ENCODE assay signal across 12 cellular contexts in genomic region chr2:71465961-71466300, GRCh38. TPM values are rescaled to one million over a fixed set of nuclear protein-coding genes. Genes with fewer than 3 reads are reported as not detected.
A peak's percentile ranks its signal among the peaks of the same experiment; 100 is the strongest.
DNase-seq lines count a peak whose midpoint lies in the region; ATAC-seq, FAIRE-seq and TF ChIP-seq lines count a peak whose summit lies in the region.
"Had no signal": no experiment of that assay in that cellular context is flagged by ENCODE, and none has a peak within 500 bp of the region (broad histone marks: within the 10 kb centered on the region; RNA-seq: fewer than 3 reads in every experiment).

No MANE protein-coding gene starts in this region.

- H3K9me3 ChIP-seq in H9 (ENCODE audit: control insufficient read depth, low read depth, low read length) (no peaks in the 10 kb centered on the region), HepG2 (ENCODE audit: low read length) (no peaks in the 10 kb centered on the region), skeletal muscle tissue (ENCODE audit: control insufficient read depth in 3 of 3, low read length in 3 of 3) (no peaks in the 10 kb centered on the region)

- H3K79me2 ChIP-seq in H9 (ENCODE audit: insufficient read depth, low read length) (no peaks in the 10 kb centered on the region), HepG2 (ENCODE audit: insufficient read depth, low read length) (no peaks in the 10 kb centered on the region)

- no peak overlapping the region for H3T11ph ChIP-seq in H9 (ENCODE audit: low read length)

- intact Hi-C loops in HepG2 (cut with micrococcal nuclease; ENCODE audit: unreplicated experiment): no loop called here

- in situ Hi-C loops in HepG2 (cut with HindIII; ENCODE audit: extremely low pct_ligation_motif_present, low pct_unique_long_range_greater_than_20kb): no loop called here

- no CpG with 5 or more reads among the region's 23 CpGs for WGBS in H9 (ENCODE audit: extremely low coverage, insufficient read length, low lambda C conversion rate)
- WGBS in HepG2 (ENCODE audit: low lambda C conversion rate): 82% methylated on average over 23 of the region's 23 CpGs

- peaks cover 14 to 18% of the 10 kb centered on the region in 2 experiments for H3K4me1 Mint-ChIP-seq in H9
- H3K4me1 Mint-ChIP-seq: mesothelial cell of epicardium had no signal

- no peak overlapping the region for H3K14ac ChIP-seq in H9 (ENCODE audit: insufficient read depth, low read length)

- H3K9me3 Mint-ChIP-seq in H9: no peaks in the 10 kb centered on the region
- H3K9me3 Mint-ChIP-seq: mesothelial cell of epicardium had no signal

- no peak overlapping the region for H4K5ac ChIP-seq in H9 (ENCODE audit: insufficient read length, low read depth, low read length)

- H3K23ac ChIP-seq in H9 (ENCODE audit: insufficient read length, low read depth, low read length): no peak overlapping the region

- FAIRE-seq in HepG2 (lab: Jason Lieb, UNC): no peak
- FAIRE-seq: GM18507 had no signal

- no peaks in the 10 kb centered on the region for H3K36me3 Mint-ChIP-seq in H9 (ENCODE audit: insufficient read depth in 1 of 3, low read depth in 3 of 3)
- H3K36me3 Mint-ChIP-seq: mesothelial cell of epicardium had no signal

- no peak overlapping the region for H3K18ac ChIP-seq in H9 (ENCODE audit: insufficient read length, low read depth, low read length)

- ATAC-seq in HepG2: no peak

- peaks cover 39% of the 10 kb centered on the region for H3K27me3 Mint-ChIP-seq in H9 (ENCODE audit: low read depth)

- H3K79me1 ChIP-seq in H9 (ENCODE audit: insufficient read depth, low read depth, low read length, poor library complexity, severe bottlenecking): no peaks in the 10 kb centered on the region

- CTCF ChIA-PET in HepG2 (lab: Yijun Ruan, JAX; ENCODE audit: low intra/inter-chr PET ratio, low total read pairs): no interaction called here

- H3K27me3 ChIP-seq in H9 (ENCODE audit: insufficient read depth, low read length) (peaks cover 61% of the 10 kb centered on the region), HepG2 (ENCODE audit: control insufficient read depth in 1 of 2, insufficient read depth in 2 of 2, low read length in 2 of 2) (peaks cover 8 to 60% of the 10 kb centered on the region in 2 experiments), skeletal muscle tissue (ENCODE audit: control insufficient read depth in 3 of 3, insufficient read depth in 3 of 3, low read length in 3 of 3) (peaks cover 0 to 3% (median 0%) of the 10 kb centered on the region in 3 donors)

- no peak overlapping the region for H3K27ac Mint-ChIP-seq in H9
- H3K27ac Mint-ChIP-seq: mesothelial cell of epicardium had no signal

- H2BK20ac ChIP-seq in H9 (ENCODE audit: low read depth, low read length, poor library complexity, severe bottlenecking): no peak overlapping the region

- TF ChIP-seq EP300 in HepG2 (IDR thresholded peaks at IDR 0.05; ENCODE audit: low read depth in 2 of 2, low read length in 2 of 2) (no peak), HepG2 (CRISPR knock-in tag; IDR thresholded peaks at IDR 0.05; ENCODE audit: borderline replicate concordance) (no peak)

- H3K56ac ChIP-seq in H9 (ENCODE audit: insufficient read length, low read depth, low read length): no peak overlapping the region

- no peak overlapping the region; the same call in 1 of the 2 replicates for H2BK15ac ChIP-seq in H9 (ENCODE audit: low read depth, low read length)

- H3K36me3 ChIP-seq in HepG2 (replicated peaks in 1 of 2; ENCODE audit: control insufficient read depth in 1 of 2, insufficient read depth in 2 of 2, low read length in 2 of 2) (no peaks in the 10 kb centered on the region), skeletal muscle tissue (ENCODE audit: control insufficient read depth in 3 of 3, insufficient read depth in 3 of 3, low read length in 3 of 3) (no peaks in the 10 kb centered on the region)

- TF ChIP-seq POLR2A in HepG2 (IDR thresholded peaks at IDR 0.05; ENCODE audit: insufficient read depth in 1 of 2, low read depth in 2 of 2, low read length in 2 of 2): no peak

- no peak overlapping the region for H3K4ac ChIP-seq in H9 (ENCODE audit: low read depth, low read length)

- H3K27ac ChIP-seq in H9 (ENCODE audit: insufficient read length, low read depth, low read length) (no peak overlapping the region), HepG2 (ENCODE audit: extremely low read length, insufficient read depth, low read length) (no peak overlapping the region), skeletal muscle tissue (ENCODE audit: low read depth, low read length) (peak overlapping the region; percentile 97)

- H3K4me3 Mint-ChIP-seq in H9: no peak overlapping the region

- BruUV-seq in HepG2 (replicated peaks; lab: Mats Ljungman, UMichigan): no TSS peak

- H2BK120ac ChIP-seq in H9 (ENCODE audit: low read depth, low read length, poor library complexity, severe bottlenecking): no peak overlapping the region

- TF ChIP-seq CTCF in H9 (conservative IDR thresholded peaks at IDR 0.05) (no peak), cardiac fibroblast (IDR thresholded peaks at IDR 0.05; ENCODE audit: low read depth, low read length) (no peak), HepG2 (CRISPR knock-in tag; IDR thresholded peaks at IDR 0.05) (no peak)

- H3K4me2 ChIP-seq in H9 (ENCODE audit: insufficient read depth, insufficient read length, low read length) (peak overlapping the region; percentile 73), HepG2 (ENCODE audit: low read depth, low read length) (peak overlapping the region; percentile 90; the same call in 1 of the 2 replicates)

- POLR2A ChIA-PET in HepG2 (lab: Yijun Ruan, JAX): interaction anchor here (0.5 kb wide), 1 partner anchor 239 kb away, joined by 4 read pairs; the partner anchor contains the start of gene PAIP2B

- H3K4me1 ChIP-seq in H9 (ENCODE audit: insufficient read depth, low read length) (no peaks in the 10 kb centered on the region; the same call in 1 of the 2 replicates), HepG2 (ENCODE audit: insufficient read depth, low read length) (peaks cover 12% of the 10 kb centered on the region; the same call in 1 of the 2 replicates), skeletal muscle tissue (ENCODE audit: control insufficient read depth in 3 of 3, insufficient read depth in 3 of 3, low read length in 3 of 3) (peaks cover 78 to 91% (median 78%) of the 10 kb centered on the region in 3 donors)

- no peak overlapping the region for H2BK5ac ChIP-seq in H9 (ENCODE audit: insufficient read length, low read length)

- no peaks in the 10 kb centered on the region for H4K20me1 ChIP-seq in H9 (ENCODE audit: control insufficient read depth, insufficient read depth, insufficient read length)
- H4K20me1 ChIP-seq in HepG2 (ENCODE audit: insufficient read depth, low read length): no peaks in the 10 kb centered on the region

- peak overlapping the region; percentile 30 to 66 for H3K4me3 ChIP-seq in cardiac fibroblast (replicated peaks in 1 of 2; ENCODE audit: low read depth in 2 of 2, low read length in 2 of 2)
- peak overlapping the region in 1 of 3 experiments; percentile 78; a peak in 1 of 6 replicates for H3K4me3 ChIP-seq in HepG2 (replicated peaks in 1 of 3; ENCODE audit: insufficient read depth in 1 of 3, low read depth in 2 of 3, low read length in 3 of 3)
- H3K4me3 ChIP-seq in skeletal muscle tissue (ENCODE audit: low read length in 3 of 3): peak overlapping the region; percentile 85 to 89 (median 87)

- no peak overlapping the region for H4K91ac ChIP-seq in H9 (ENCODE audit: insufficient read length, low read depth, low read length)

- H3K9ac ChIP-seq in H9 (ENCODE audit: extremely low read depth, insufficient read length, low read length): no peak overlapping the region
- H3K9ac ChIP-seq in HepG2 (ENCODE audit: insufficient read depth, low read depth, low read length): no peak overlapping the region
- H3K9ac ChIP-seq in skeletal muscle tissue (ENCODE audit: low read depth in 1 of 3, low read length in 3 of 3): peak overlapping the region; percentile 79 to 95 (median 92)

- H3K23me2 ChIP-seq in H9 (ENCODE audit: insufficient read length, low read depth, low read length, poor library complexity, severe bottlenecking): peaks cover 14% of the 10 kb centered on the region

- no peak overlapping the region for H4K8ac ChIP-seq in H9 (replicated peaks; ENCODE audit: insufficient read length, low read depth, low read length)

- H2AK5ac ChIP-seq in H9 (ENCODE audit: insufficient read length, low read length): no peak overlapping the region

- H2AFZ ChIP-seq in H9 (ENCODE audit: low read length) (no peak overlapping the region), HepG2 (ENCODE audit: low read length) (no peak overlapping the region)

- no peak overlapping the region for H2BK12ac ChIP-seq in H9 (ENCODE audit: insufficient read length, low read depth, low read length)

- no peak for TF ChIP-seq RAD21 in HepG2 (CRISPR knock-in tag; IDR thresholded peaks at IDR 0.05)

- DNase-seq in H9 (no peak), cardiac fibroblast (ENCODE audit: low read depth in 2 of 2) (no peak), HepG2 (ENCODE audit: low spot score) (no peak), SHP77 (lab: John Stamatoyannopoulos, UW) (no peak), NCI-H1105 treated with DMSO at 0.1 percent for 48 hours (lab: John Stamatoyannopoulos, UW) (no peak), DMS153 treated with DMSO at 0.1 percent for 48 hours (lab: John Stamatoyannopoulos, UW; ENCODE audit: unreplicated experiment) (no peak), kidney tubule cell (ENCODE audit: low spot score) (no peak)
- DNase-seq: NCI-H1694 treated with DMSO at 0.1 percent for 48 hours; stimulated activated CD4-positive, alpha-beta T cell treated with anti-CD3 and anti-CD28 coated beads, Interleukin-4, amount 100 ng/mL, for 24 hours had no signal

RNA-seq across cellular contexts. Expression of gene DYSF, which starts 12.6 kb away (rescaled TPM):
- total RNA-seq in H9 (2021): 4.8 and 5.5 TPM in 2 replicates
- total RNA-seq in HepG2 (2016; rRNA removed; fragmentation: Illumina TruSeq; extraction: Trizol): 0.15 and 0.17 TPM in 2 replicates
- 0.09 TPM in 1 of 2 replicates, not detected in the other for total RNA-seq in HepG2 (2016; cell fraction: cytosol; rRNA removed; fragmentation: Illumina TruSeq; extraction: Trizol; ENCODE audit: low read depth)
- total RNA-seq in HepG2 (2016; cell fraction: insoluble cytoplasmic fraction; rRNA removed; fragmentation: Illumina TruSeq; extraction: Trizol): 0.21 and 0.22 TPM in 2 replicates
- total RNA-seq in HepG2 (2016; cell fraction: membrane; rRNA removed; fragmentation: Illumina TruSeq; extraction: Trizol): 0.24 and 0.46 TPM in 2 replicates
- total RNA-seq in HepG2 (2016; cell fraction: nucleus; rRNA removed; fragmentation: Illumina TruSeq; extraction: Trizol): 0.09 and 0.78 TPM in 2 replicates
- 2.4 and 4.5 TPM in 2 replicates for polyA plus RNA-seq in HepG2 (2011; rRNA removed)
- polyA plus RNA-seq in HepG2 (2011; cell fraction: cytosol; rRNA removed): 1.8 and 2.1 TPM in 2 replicates
- 4.5 and 8.3 TPM in 2 replicates for polyA plus RNA-seq in HepG2 (2011; cell fraction: nucleus; rRNA removed)
- polyA plus RNA-seq in HepG2 (2012): 6.7 and 10.7 TPM in 2 replicates
- 0.02 and 0.16 TPM in 2 replicates for polyA plus RNA-seq in HepG2 (2016; cell fraction: cytosol; fragmentation: Illumina TruSeq; extraction: Trizol; ENCODE audit: low read depth)
- polyA plus RNA-seq in HepG2 (2016; cell fraction: insoluble cytoplasmic fraction; fragmentation: Illumina TruSeq; extraction: Trizol; ENCODE audit: low read depth): 0.29 and 0.50 TPM in 2 replicates
- polyA plus RNA-seq in HepG2 (2016; cell fraction: membrane; fragmentation: Illumina TruSeq; extraction: Trizol; ENCODE audit: low read depth): 0.08 and 0.21 TPM in 2 replicates
- 0.85 and 1.3 TPM in 2 replicates for polyA plus RNA-seq in HepG2 (2016; cell fraction: nucleus; fragmentation: Illumina TruSeq; extraction: Trizol; ENCODE audit: insufficient read depth, low read depth)
- polyA minus RNA-seq in HepG2 (2011; rRNA and poly(A)+ RNA removed; ENCODE audit: low replicate concordance): 1.7 and 9.6 TPM in 2 replicates
- 2.0 and 5.3 TPM in 2 replicates for polyA minus RNA-seq in HepG2 (2011; cell fraction: cytosol; rRNA and poly(A)+ RNA removed)
- polyA minus RNA-seq in HepG2 (2011; cell fraction: nucleus; rRNA and poly(A)+ RNA removed): 5.9 and 8.8 TPM in 2 replicates
- 88.7 TPM for total RNA-seq in skeletal muscle tissue

Comparison
In these comparisons a context has a peak if more than half of its experiments do, and no peak if none do; other contexts are left out.
1. H3K9ac ChIP-seq: peak in skeletal muscle tissue (3 of 3); none in H9 (single experiment) and HepG2 (single experiment).
2. RNA of gene DYSF, which starts 12.6 kb away (total RNA-seq): 88.7 TPM in skeletal muscle tissue (single experiment); 4.8 to 5.5 TPM in H9 and 0.09 to 0.78 TPM in HepG2; every median in the first group is over 10 times any median in the second.